Comparison of ENCODE assay signal across 8 cellular contexts in genomic region chr7:74094224-74095095, GRCh38. TPM values are rescaled to one million over a fixed set of nuclear protein-coding genes. Genes with fewer than 3 reads are reported as not detected.
DNase-seq lines count a peak whose midpoint lies in the region; ATAC-seq and TF ChIP-seq lines count a peak whose summit lies in the region.

No MANE protein-coding gene starts in this region.

- TF ChIP-seq EP300 in esophagus muscularis mucosa (IDR thresholded peaks at IDR 0.05) = no peak

- H3K4me3 ChIP-seq in esophagus muscularis mucosa = peak overlapping the region; percentile 52 to 64 (median 54)
- peak overlapping the region; percentile 77 for H3K4me3 ChIP-seq in naive thymus-derived CD4-positive, alpha-beta T cell (ENCODE audit: low read length)

- H3K36me3 Mint-ChIP-seq in naive thymus-derived CD4-positive, alpha-beta T cell = peaks cover 5 to 16% (median 12%) of the 10 kb centered on the region in 5 donors
- peaks cover 35% of the 10 kb centered on the region for H3K36me3 Mint-ChIP-seq in stimulated activated memory B cell treated with anti-CD40 and anti-IgM and Interleukin-4, amounts not matched to agents 10 μg/mL and 1 μg/mL and 100 μg/mL, for 72 hours

- H3K36me3 ChIP-seq in esophagus muscularis mucosa = peaks cover 8 to 34% (median 28%) of the 10 kb centered on the region in 4 donors
- H3K36me3 ChIP-seq in naive thymus-derived CD4-positive, alpha-beta T cell (ENCODE audit: control insufficient read depth in 2 of 3, insufficient read depth in 3 of 3, low read length in 3 of 3) = peaks cover 0 to 18% (median 0%) of the 10 kb centered on the region in 3 experiments

- H3K4me1 Mint-ChIP-seq in naive thymus-derived CD4-positive, alpha-beta T cell = peaks cover 3 to 23% (median 16%) of the 10 kb centered on the region in 7 donors
- H3K4me1 Mint-ChIP-seq in stimulated activated memory B cell treated with anti-CD40 and anti-IgM and Interleukin-4, amounts not matched to agents 10 μg/mL and 1 μg/mL and 100 μg/mL, for 72 hours = peaks cover 34% of the 10 kb centered on the region

- H3K27me3 ChIP-seq in esophagus muscularis mucosa = no peaks in the 10 kb centered on the region
- H3K27me3 ChIP-seq in naive thymus-derived CD4-positive, alpha-beta T cell (ENCODE audit: control insufficient read depth in 2 of 2, insufficient read depth in 2 of 2, low read length in 2 of 2) = no peaks in the 10 kb centered on the region

- TF ChIP-seq POLR2A in esophagus muscularis mucosa (IDR thresholded peaks at IDR 0.05; ENCODE audit: low read depth) = no peak

- no peaks in the 10 kb centered on the region for H3K9me3 ChIP-seq in esophagus muscularis mucosa
- peaks cover 0 to 3% (median 0%) of the 10 kb centered on the region in 3 experiments for H3K9me3 ChIP-seq in naive thymus-derived CD4-positive, alpha-beta T cell (ENCODE audit: control insufficient read depth in 2 of 3, low read length in 3 of 3)

- peaks cover 33 to 35% (median 34%) of the 10 kb centered on the region in 4 donors for H3K4me1 ChIP-seq in esophagus muscularis mucosa
- H3K4me1 ChIP-seq in naive thymus-derived CD4-positive, alpha-beta T cell (ENCODE audit: control insufficient read depth in 2 of 2, insufficient read depth in 2 of 2, low read length in 2 of 2) = peaks cover 11 to 16% of the 10 kb centered on the region in 2 donors

- peak overlapping the region; percentile 83 to 91 (median 88) for H3K4me3 Mint-ChIP-seq in naive thymus-derived CD4-positive, alpha-beta T cell
- peak overlapping the region; percentile 87 for H3K4me3 Mint-ChIP-seq in stimulated activated memory B cell treated with anti-CD40 and anti-IgM and Interleukin-4, amounts not matched to agents 10 μg/mL and 1 μg/mL and 100 μg/mL, for 72 hours

- H3K9me3 Mint-ChIP-seq in naive thymus-derived CD4-positive, alpha-beta T cell = peaks cover 0 to 3% (median 0%) of the 10 kb centered on the region in 11 donors
- no peaks in the 10 kb centered on the region for H3K9me3 Mint-ChIP-seq in stimulated activated memory B cell treated with anti-CD40 and anti-IgM and Interleukin-4, amounts not matched to agents 10 μg/mL and 1 μg/mL and 100 μg/mL, for 72 hours

- ATAC-seq in HG02588 (IDR thresholded peaks at IDR 0.05; ENCODE audit: unreplicated experiment) = peak; percentile 31
- ATAC-seq in naive thymus-derived CD4-positive, alpha-beta T cell = peak; percentile 83
- peak; percentile 84 for ATAC-seq in stimulated activated memory B cell treated with anti-CD40 and anti-IgM and Interleukin-4, amounts not matched to agents 10 μg/mL and 1 μg/mL and 100 μg/mL, for 72 hours

- intact Hi-C loops in esophagus muscularis mucosa (cut with DNase I) = no loop called here
- intact Hi-C loops in naive thymus-derived CD4-positive, alpha-beta T cell (cut with micrococcal nuclease) = loop anchor here (1.0 to 10.0 kb wide), 4 partner anchors 11 to 200 kb away; partner anchors contain the start of genes LIMK1 (in 2 of the 2) and EIF4H (in 1 of the 2)

- TF ChIP-seq CTCF in GM10266 (IDR thresholded peaks at IDR 0.05; ENCODE audit: control insufficient read depth, insufficient read depth, low read depth, missing control alignments) (no peak), esophagus muscularis mucosa (IDR thresholded peaks at IDR 0.05) (no peak)

- CTCF ChIA-PET in naive thymus-derived CD4-positive, alpha-beta T cell (lab: Charles Lee) = no interaction called here

- 6% methylated on average over 6 of the region's 32 CpGs for WGBS in esophagus muscularis mucosa

- POLR2A ChIA-PET in naive thymus-derived CD4-positive, alpha-beta T cell (lab: Charles Lee) = interaction anchor here (1.4 kb wide), 1 partner anchor 11 kb away, joined by 5 read pairs; the partner anchor contains the start of gene LIMK1

- peak overlapping the region; percentile 54 to 74 (median 71) for H3K27ac ChIP-seq in esophagus muscularis mucosa (replicated peaks in 1 of 4)
- peak overlapping the region; percentile 57 for H3K27ac ChIP-seq in naive thymus-derived CD4-positive, alpha-beta T cell (ENCODE audit: low read depth, low read length)

- DNase-seq in GM10266 (ENCODE audit: extremely low spot score) = peak; percentile 75
- peak; percentile 98 for DNase-seq in NOMO-1 treated with dmso at 0.1 percent for 144 hours (lab: John Stamatoyannopoulos, UW; ENCODE audit: unreplicated experiment)
- peak; percentile 51 for DNase-seq in activated T-cell treated with anti-CD3 and anti-CD28 coated beads for 1 hour (ENCODE audit: low read depth)
- peak; percentile 96 for DNase-seq in esophagus muscularis mucosa (ENCODE audit: extremely low spot score)
- peak; percentile 21 to 71 (median 29) for DNase-seq in naive thymus-derived CD4-positive, alpha-beta T cell
- no peak for DNase-seq in NCI-H1694 treated with DMSO at 0.1 percent for 48 hours (lab: John Stamatoyannopoulos, UW)

- peak overlapping the region; percentile 83 to 98 (median 90) for H3K27ac Mint-ChIP-seq in naive thymus-derived CD4-positive, alpha-beta T cell
- H3K27ac Mint-ChIP-seq in stimulated activated memory B cell treated with anti-CD40 and anti-IgM and Interleukin-4, amounts not matched to agents 10 μg/mL and 1 μg/mL and 100 μg/mL, for 72 hours = peak overlapping the region; percentile 95

- H3K27me3 Mint-ChIP-seq in naive thymus-derived CD4-positive, alpha-beta T cell = no peaks in the 10 kb centered on the region
- no peaks in the 10 kb centered on the region for H3K27me3 Mint-ChIP-seq in stimulated activated memory B cell treated with anti-CD40 and anti-IgM and Interleukin-4, amounts not matched to agents 10 μg/mL and 1 μg/mL and 100 μg/mL, for 72 hours

RNA-seq across cellular contexts. Expression of gene LIMK1, which starts 10.9 kb away (rescaled TPM):
- total RNA-seq in esophagus muscularis mucosa = 10 to 100 TPM in 3 of 4 donors, 1 to 10 TPM in 1; 10.0 to 19.3 (median 11.9) TPM
- total RNA-seq in naive thymus-derived CD4-positive, alpha-beta T cell = 10 to 100 TPM; 11.0 to 19.7 (median 14.1) TPM
- 1 to 10 TPM; 2.2 to 2.9 TPM for polyA plus RNA-seq in naive thymus-derived CD4-positive, alpha-beta T cell

Comparison
In these comparisons a context has a peak if more than half of its experiments do, and no peak if none do; other contexts are left out.
1. ATAC-seq: peak in every context shown above with its lines; median percentile 84 in stimulated activated memory B cell treated with anti-CD40 and anti-IgM and Interleukin-4, amounts not matched to agents 10 μg/mL and 1 μg/mL and 100 μg/mL, for 72 hours; 83 in naive thymus-derived CD4-positive, alpha-beta T cell; 31 in HG02588.